ENCODE assay signal across 1 cellular context in genomic region chr6:84556541-84557335, GRCh38.
TF ChIP-seq lines count a peak whose summit lies in the region.

No MANE protein-coding gene starts in this region.

TF ChIP-seq in SK-N-SH, 30 proteins besides CTCF, POLR2A, EP300 and RAD21 (continued from another document):
- TF ChIP-seq, protein P1, sequence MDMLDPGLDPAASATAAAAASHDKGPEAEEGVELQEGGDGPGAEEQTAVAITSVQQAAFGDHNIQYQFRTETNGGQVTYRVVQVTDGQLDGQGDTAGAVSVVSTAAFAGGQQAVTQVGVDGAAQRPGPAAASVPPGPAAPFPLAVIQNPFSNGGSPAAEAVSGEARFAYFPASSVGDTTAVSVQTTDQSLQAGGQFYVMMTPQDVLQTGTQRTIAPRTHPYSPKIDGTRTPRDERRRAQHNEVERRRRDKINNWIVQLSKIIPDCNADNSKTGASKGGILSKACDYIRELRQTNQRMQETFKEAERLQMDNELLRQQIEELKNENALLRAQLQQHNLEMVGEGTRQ (IDR thresholded peaks at IDR 0.05; ENCODE audit: borderline replicate concordance, low read depth, low read length): no peak
- TF ChIP-seq SMC3 (IDR thresholded peaks at IDR 0.05; ENCODE audit: low read depth, low read length): no peak
TF ChIP-seq in SK-N-SH: peak in this region for 0.
